25 cellular contexts compared by ENCODE assay signal in the genomic region with DNA sequence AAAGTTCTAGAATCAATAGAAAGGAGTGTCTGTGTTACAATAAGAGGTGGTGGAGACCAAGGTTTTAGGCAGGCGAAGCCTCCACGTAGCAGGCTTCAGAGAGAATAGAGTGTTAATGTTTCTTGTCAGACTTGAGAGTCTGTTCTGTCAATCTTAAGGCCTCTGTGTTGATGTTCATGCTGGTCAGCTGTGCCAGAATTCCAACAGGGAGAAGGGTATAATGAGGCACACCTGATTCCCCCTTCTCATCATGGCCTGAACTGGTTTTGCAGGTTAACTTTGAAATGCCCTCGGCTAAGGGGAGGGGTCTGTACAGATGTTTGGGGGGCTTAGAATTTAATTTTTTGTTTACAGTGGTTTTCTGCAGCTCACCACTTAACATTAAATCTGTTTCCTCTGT.
"Had no signal": no experiment of that assay in that cellular context is flagged by ENCODE, and none has a peak within 500 bp of the region (broad histone marks: within the 10 kb centered on the region; RNA-seq: fewer than 3 reads in every experiment).

No MANE protein-coding gene starts in this region.

- H3K9me3 ChIP-seq: gastroesophageal sphincter, heart left ventricle, lower lobe of right lung, sigmoid colon, transverse colon, uterus had no signal

- H3K9me3 Mint-ChIP-seq: activated naive CD4-positive, alpha-beta T cell treated with anti-CD3 and anti-CD28 coated beads, Interleukin-2, amount 10 ng/mL, durations not matched to agents 7 days and 5 days; activated T-cell treated with anti-CD3 and anti-CD28 coated beads, Interleukin-2, amount 50 U/mL, for 4 hours; activated T-helper 2 cell treated with anti-CD3 and anti-CD28 coated beads, Interferon-gamma antibody, Interleukin-2, Interleukin-4, amounts not matched to agents 10 μg/mL and 5 μg/mL and 100 μg/mL, durations not matched to agents 14 hours and 24 hours and 36 hours; effector memory CD8-positive, alpha-beta T cell; naive thymus-derived CD4-positive, alpha-beta T cell; stimulated activated memory B cell treated with anti-CD40 and anti-IgM and Interleukin-4, amounts not matched to agents 10 μg/mL and 1 μg/mL and 100 μg/mL, for 72 hours; T-cell; T-helper 2 cell treated with Interferon-gamma antibody and Interleukin-4, amounts not matched to agents 5 μg/mL and 100 μg/mL, for 36 hours had no signal

- DNase-seq: activated CD4-positive, alpha-beta T cell treated with anti-CD3 and anti-CD28 coated beads for 1 hour; activated CD8-positive, alpha-beta memory T cell treated with anti-CD3 and anti-CD28 coated beads, Interleukin-2, amount 50 U/mL, for 48 hours; activated naive CD4-positive, alpha-beta T cell treated with anti-CD3 and anti-CD28 coated beads, Interleukin-2, amount 10 ng/mL, durations not matched to agents 7 days and 5 days; activated T-cell treated with anti-CD3 and anti-CD28 coated beads, Interleukin-2, amount 50 U/mL, for 4 hours; aorta; brain microvascular endothelial cell; caudate nucleus; effector memory CD8-positive, alpha-beta T cell; heart left ventricle; kidney; lower lobe of right lung; naive thymus-derived CD4-positive, alpha-beta T cell; retina; sigmoid colon; stimulated activated CD4-positive, alpha-beta T cell treated with anti-CD3 and anti-CD28 coated beads, Interleukin-15, amount 100 ng/mL, for 24 hours; T-cell; transverse colon; uterus had no signal

- H3K36me3 ChIP-seq: brain microvascular endothelial cell, gastroesophageal sphincter, heart left ventricle, lower lobe of right lung, sigmoid colon, transverse colon, uterus had no signal

- H3K27me3 ChIP-seq: gastroesophageal sphincter, sigmoid colon, transverse colon, uterus had no signal

- H3K4me3 ChIP-seq: gastroesophageal sphincter, heart left ventricle, lower lobe of right lung, sigmoid colon, smooth muscle cell, transverse colon, uterus had no signal

- H3K27ac ChIP-seq: brain microvascular endothelial cell, gastroesophageal sphincter, heart left ventricle, lower lobe of right lung, sigmoid colon, transverse colon, uterus, VCaP had no signal

- H3K4me2 ChIP-seq: smooth muscle cell had no signal

- H3K4me3 Mint-ChIP-seq: activated naive CD4-positive, alpha-beta T cell treated with anti-CD3 and anti-CD28 coated beads, Interleukin-2, amount 10 ng/mL, durations not matched to agents 7 days and 5 days; activated T-cell treated with anti-CD3 and anti-CD28 coated beads, Interleukin-2, amount 50 U/mL, for 4 hours; effector memory CD8-positive, alpha-beta T cell; stimulated activated memory B cell treated with anti-CD40 and anti-IgM and Interleukin-4, amounts not matched to agents 10 μg/mL and 1 μg/mL and 100 μg/mL, for 72 hours; T-cell; T-helper 2 cell treated with Interferon-gamma antibody and Interleukin-4, amounts not matched to agents 5 μg/mL and 100 μg/mL, for 36 hours had no signal

- H3K36me3 Mint-ChIP-seq: activated naive CD4-positive, alpha-beta T cell treated with anti-CD3 and anti-CD28 coated beads, Interleukin-2, amount 10 ng/mL, durations not matched to agents 7 days and 5 days; naive thymus-derived CD4-positive, alpha-beta T cell; stimulated activated memory B cell treated with anti-CD40 and anti-IgM and Interleukin-4, amounts not matched to agents 10 μg/mL and 1 μg/mL and 100 μg/mL, for 72 hours; T-cell had no signal

- H3K27me3 Mint-ChIP-seq: stimulated activated memory B cell treated with anti-CD40 and anti-IgM and Interleukin-4, amounts not matched to agents 10 μg/mL and 1 μg/mL and 100 μg/mL, for 72 hours had no signal

- ATAC-seq: activated T-cell treated with anti-CD3 and anti-CD28 coated beads, Interleukin-2, amount 50 U/mL, for 4 hours; effector memory CD8-positive, alpha-beta T cell; gastroesophageal sphincter; heart left ventricle; lower lobe of right lung; naive thymus-derived CD4-positive, alpha-beta T cell; stimulated activated memory B cell treated with anti-CD40 and anti-IgM and Interleukin-4, amounts not matched to agents 10 μg/mL and 1 μg/mL and 100 μg/mL, for 72 hours; T-cell had no signal

- H3K27ac Mint-ChIP-seq: activated naive CD4-positive, alpha-beta T cell treated with anti-CD3 and anti-CD28 coated beads, Interleukin-2, amount 10 ng/mL, durations not matched to agents 7 days and 5 days; activated T-helper 2 cell treated with anti-CD3 and anti-CD28 coated beads, Interferon-gamma antibody, Interleukin-2, Interleukin-4, amounts not matched to agents 10 μg/mL and 5 μg/mL and 100 μg/mL, durations not matched to agents 14 hours and 24 hours and 36 hours; effector memory CD8-positive, alpha-beta T cell; progenitor cell of endocrine pancreas; stimulated activated memory B cell treated with anti-CD40 and anti-IgM and Interleukin-4, amounts not matched to agents 10 μg/mL and 1 μg/mL and 100 μg/mL, for 72 hours; T-cell; T-helper 2 cell treated with Interferon-gamma antibody and Interleukin-4, amounts not matched to agents 5 μg/mL and 100 μg/mL, for 36 hours had no signal
